28 cellular contexts compared by ENCODE assay signal in the genomic region with DNA sequence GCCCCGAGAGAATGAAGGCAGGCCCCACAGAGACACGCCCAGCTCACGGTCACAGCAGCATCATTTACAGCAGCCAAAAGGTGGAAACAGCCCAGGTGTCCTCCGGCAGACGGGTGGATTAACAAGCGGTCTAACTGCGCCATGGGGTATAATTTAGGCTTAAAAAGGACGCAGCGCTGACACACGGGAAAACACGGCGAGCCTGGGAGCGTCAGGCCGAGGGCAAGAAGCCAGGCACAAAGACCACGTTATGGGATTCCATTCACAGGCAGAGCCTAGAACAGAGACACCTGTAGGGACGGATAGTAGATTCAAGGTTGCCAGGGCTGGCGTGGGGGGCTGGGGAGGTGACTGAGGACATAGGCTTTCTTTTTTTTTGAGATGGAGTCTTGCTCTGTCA. TPM values are rescaled to one million over a fixed set of nuclear protein-coding genes. Genes with fewer than 3 reads are reported as not detected.
"Had no signal": no experiment of that assay in that cellular context is flagged by ENCODE, and none has a peak within 500 bp of the region (broad histone marks: within the 10 kb centered on the region; RNA-seq: fewer than 3 reads in every experiment).

No MANE protein-coding gene starts in this region.

- H3K9me3 ChIP-seq: esophagus muscularis mucosa, gastrocnemius medialis had no signal

- H3K27ac ChIP-seq: esophagus muscularis mucosa, foreskin keratinocyte, gastrocnemius medialis had no signal

- H3K36me3 ChIP-seq: esophagus muscularis mucosa, gastrocnemius medialis had no signal

- H3K4me3 ChIP-seq: esophagus muscularis mucosa, gastrocnemius medialis had no signal

- H3K4me1 Mint-ChIP-seq: activated B cell treated with CpG ODN at 0.5 μM for 24 hours; activated CD4-positive, alpha-beta memory T cell treated with anti-CD3 and anti-CD28 coated beads, Interleukin-2, amount 10 ng/mL, durations not matched to agents 7 days and 5 days had no signal

- H3K4me1 ChIP-seq: esophagus muscularis mucosa, foreskin keratinocyte, gastrocnemius medialis had no signal

- H3K27ac Mint-ChIP-seq: activated B cell treated with CpG ODN at 0.5 μM for 24 hours; activated CD4-positive, alpha-beta memory T cell treated with anti-CD3 and anti-CD28 coated beads, Interleukin-2, amount 10 ng/mL, durations not matched to agents 7 days and 5 days; activated naive CD8-positive, alpha-beta T cell; activated T-cell treated with anti-CD3 and anti-CD28 coated beads, Interleukin-2, amount 50 U/mL, for 24 hours; activated T-cell treated with anti-CD3 and anti-CD28 coated beads, Interleukin-2, amount 50 U/mL, for 72 hours; effector memory CD8-positive, alpha-beta T cell had no signal

- H3K4me3 Mint-ChIP-seq: activated B cell treated with CpG ODN at 0.5 μM for 24 hours; activated CD4-positive, alpha-beta memory T cell treated with anti-CD3 and anti-CD28 coated beads, Interleukin-2, amount 10 ng/mL, durations not matched to agents 7 days and 5 days; activated naive CD8-positive, alpha-beta T cell; activated T-cell treated with anti-CD3 and anti-CD28 coated beads, Interleukin-2, amount 50 U/mL, for 24 hours; activated T-cell treated with anti-CD3 and anti-CD28 coated beads, Interleukin-2, amount 50 U/mL, for 72 hours; effector memory CD8-positive, alpha-beta T cell had no signal

- ATAC-seq: activated CD4-positive, CD25-positive, alpha-beta regulatory T cell treated with anti-CD3 and anti-CD28 coated beads, Interleukin-2, amount 50 U/mL, for 24 hours; activated T-cell treated with anti-CD3 and anti-CD28 coated beads, Interleukin-2, amount 50 U/mL, for 72 hours; effector memory CD8-positive, alpha-beta T cell; foreskin keratinocyte; gastrocnemius medialis had no signal

- H3K9me3 Mint-ChIP-seq: activated B cell treated with CpG ODN at 0.5 μM for 24 hours; activated CD4-positive, alpha-beta memory T cell treated with anti-CD3 and anti-CD28 coated beads, Interleukin-2, amount 10 ng/mL, durations not matched to agents 7 days and 5 days; activated T-cell treated with anti-CD3 and anti-CD28 coated beads, Interleukin-2, amount 50 U/mL, for 24 hours; activated T-cell treated with anti-CD3 and anti-CD28 coated beads, Interleukin-2, amount 50 U/mL, for 72 hours; effector memory CD8-positive, alpha-beta T cell had no signal

- H3K36me3 Mint-ChIP-seq: activated naive CD8-positive, alpha-beta T cell had no signal

- DNase-seq: activated B cell treated with CpG ODN at 0.5 μM for 24 hours; activated CD4-positive, alpha-beta memory T cell treated with anti-CD3 and anti-CD28 coated beads, Interleukin-2, amount 10 ng/mL, durations not matched to agents 7 days and 5 days; activated CD4-positive, alpha-beta T cell treated with anti-CD3 and anti-CD28 coated beads for 48 hours; activated CD8-positive, alpha-beta memory T cell treated with anti-CD3 and anti-CD28 coated beads, Interleukin-2, amount 50 U/mL, for 48 hours; activated gamma-delta T cell treated with Interleukin-2 at 50 U/mL for 16 hours; activated naive CD4-positive, alpha-beta T cell treated with anti-CD3 and anti-CD28 coated beads, Interleukin-2, amount 50 U/mL, for 16 hours; activated naive CD4-positive, alpha-beta T cell treated with Interleukin-2 at 50 U/mL for 16 hours; activated T-cell treated with anti-CD3 and anti-CD28 coated beads for 4 hours; activated T-cell treated with anti-CD3 and anti-CD28 coated beads, Interleukin-2, amount 50 U/mL, for 24 hours; activated T-cell treated with anti-CD3 and anti-CD28 coated beads, Interleukin-2, amount 50 U/mL, for 72 hours; amniotic stem cell; anterior cingulate cortex; caudate nucleus; cortex of kidney; dermis blood vessel endothelial cell; effector CD4-positive, alpha-beta T cell; effector memory CD8-positive, alpha-beta T cell; erythroblast; foreskin keratinocyte; gastrocnemius medialis; glutamatergic neuron; T-helper 2 cell had no signal

RNA-seq across cellular contexts. Expression of a gene that starts 49.4 kb away (rescaled TPM):
- total RNA-seq: activated B cell treated with CpG ODN at 0.5 μM for 24 hours; astrocyte; chondrocyte; dermis blood vessel endothelial cell; esophagus muscularis mucosa; foreskin keratinocyte; gastrocnemius medialis; T-helper 1 cell treated with Interleukin-12 subunit alpha and Interleukin-12 subunit beta and Interleukin-4 antibody, amounts not matched to agents 30 ng/mL and 1 ng/mL, for 36 hours had no signal
- polyA plus RNA-seq: foreskin keratinocyte had no signal
